1 cellular context compared by ENCODE assay signal in the genomic region with DNA sequence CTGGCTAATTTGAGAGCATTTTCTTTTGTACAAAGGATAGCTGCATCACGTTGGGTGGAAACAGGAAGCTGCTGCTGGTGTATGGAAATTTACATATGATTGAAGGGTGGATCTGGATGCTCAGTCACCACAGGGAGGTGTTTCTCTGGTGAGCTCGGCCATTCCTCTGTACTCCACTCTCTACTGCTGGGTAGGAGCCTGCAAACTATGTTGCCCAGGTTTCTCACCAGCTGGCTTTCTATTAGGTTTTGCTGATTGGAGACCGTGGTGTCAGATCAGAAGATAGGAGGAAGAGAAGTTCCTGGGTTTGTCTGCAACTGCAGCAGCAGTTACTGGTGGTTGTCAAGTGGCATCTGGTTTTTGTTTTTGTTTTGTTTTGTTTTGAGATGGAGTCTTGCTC.
TF ChIP-seq lines count a peak whose summit lies in the region.

No MANE protein-coding gene starts in this region.

TF ChIP-seq in SK-N-SH treated with all-trans-retinoic acid at 6 μM for 48 hours, 23 proteins besides CTCF, POLR2A, EP300 and RAD21 (continued from another document):
- TF ChIP-seq ZNF8 (CRISPR knock-in tag; IDR thresholded peaks at IDR 0.05) (no peak), ESRRG (CRISPR knock-in tag; IDR thresholded peaks at IDR 0.05) (no peak), TOX (CRISPR knock-in tag; IDR thresholded peaks at IDR 0.05; ENCODE audit: borderline replicate concordance) (no peak), ZC3H10 (CRISPR knock-in tag; IDR thresholded peaks at IDR 0.05) (no peak), PATZ1 (CRISPR knock-in tag; IDR thresholded peaks at IDR 0.05; ENCODE audit: borderline replicate concordance) (no peak), ZNF565 (CRISPR knock-in tag; conservative IDR thresholded peaks at IDR 0.05; ENCODE audit: low read depth) (no peak), PPARA (CRISPR knock-in tag; IDR thresholded peaks at IDR 0.05; ENCODE audit: borderline replicate concordance) (no peak), ZFP30 (CRISPR knock-in tag; IDR thresholded peaks at IDR 0.05) (no peak), RARB (CRISPR knock-in tag; IDR thresholded peaks at IDR 0.05) (no peak), ISL1 (CRISPR knock-in tag; IDR thresholded peaks at IDR 0.05) (no peak), CSRNP3 (CRISPR knock-in tag; IDR thresholded peaks at IDR 0.05) (no peak)
